32 cellular contexts compared by ENCODE assay signal in genomic region chr2:161031516-161031915, GRCh38.
DNase-seq lines count a peak whose midpoint lies in the region; ATAC-seq, FAIRE-seq and TF ChIP-seq lines count a peak whose summit lies in the region.
"Had no signal": no experiment of that assay in that cellular context is flagged by ENCODE, and none has a peak within 500 bp of the region (broad histone marks: within the 10 kb centered on the region; RNA-seq: fewer than 3 reads in every experiment).

No MANE protein-coding gene starts in this region.

- FAIRE-seq in keratinocyte (lab: Jason Lieb, UNC), result no peak
- FAIRE-seq: G401.6, HTR-8/SVneo, K562 had no signal

- H3K4me1 ChIP-seq in IMR-90 (ENCODE audit: control insufficient read depth, insufficient read depth, low read length), result peaks cover 17% of the 10 kb centered on the region
- no peaks in the 10 kb centered on the region for H3K4me1 ChIP-seq in breast epithelium
- peaks cover 25% of the 10 kb centered on the region for H3K4me1 ChIP-seq in keratinocyte (ENCODE audit: control insufficient read depth, extremely low read depth, insufficient read depth, low read length)
- peaks cover 0 to 12% (median 0%) of the 10 kb centered on the region in 5 donors for H3K4me1 ChIP-seq in subcutaneous abdominal adipose tissue (ENCODE audit: control insufficient read depth in 5 of 5, insufficient read depth in 5 of 5, low read length in 5 of 5)
- H3K4me1 ChIP-seq: parathyroid adenoma, right lobe of liver had no signal

- peaks cover 3% of the 10 kb centered on the region for H3K9me3 Mint-ChIP-seq in progenitor cell of endocrine pancreas (ENCODE audit: low read depth)

- H4K5ac ChIP-seq in IMR-90 (ENCODE audit: low read depth, low read length), result peak overlapping the region; percentile 72

- peak overlapping the region; percentile 91 for H2AK5ac ChIP-seq in IMR-90 (ENCODE audit: low read depth, low read length)

- no peaks in the 10 kb centered on the region for H3K9me3 ChIP-seq in IMR-90 (ENCODE audit: control insufficient read depth, insufficient read depth, low read length)
- no peaks in the 10 kb centered on the region for H3K9me3 ChIP-seq in breast epithelium
- H3K9me3 ChIP-seq in keratinocyte (ENCODE audit: control insufficient read depth, low read depth, low read length), result no peaks in the 10 kb centered on the region
- H3K9me3 ChIP-seq in subcutaneous abdominal adipose tissue (ENCODE audit: control insufficient read depth in 5 of 5, low read length in 5 of 5), result no peaks in the 10 kb centered on the region
- H3K9me3 ChIP-seq: right lobe of liver had no signal

- peak overlapping the region; percentile 100 for H2BK5ac ChIP-seq in IMR-90 (ENCODE audit: low read depth, low read length, poor library complexity, severe bottlenecking)

- CTCF ChIA-PET in IMR-90 (lab: Yijun Ruan, JAX), result no interaction called here

- H3K9me1 ChIP-seq in IMR-90 (ENCODE audit: insufficient read depth, low read length), result peaks cover 10% of the 10 kb centered on the region; the same call in 1 of the 2 replicates
- H3K9me1 ChIP-seq in keratinocyte (ENCODE audit: control insufficient read depth, extremely low read depth, insufficient read depth, low read length), result no peaks in the 10 kb centered on the region

- TF ChIP-seq POLR2A in IMR-90 (IDR thresholded peaks at IDR 0.05; ENCODE audit: low read depth, low read length) (no peak), breast epithelium (IDR thresholded peaks at IDR 0.05) (no peak)

- no peaks in the 10 kb centered on the region for H4K20me1 ChIP-seq in IMR-90 (ENCODE audit: insufficient read depth, low read length)
- H4K20me1 ChIP-seq in keratinocyte (ENCODE audit: control insufficient read depth, extremely low read depth, insufficient read depth, low read length), result no peaks in the 10 kb centered on the region

- H3K36me3 ChIP-seq in IMR-90 (ENCODE audit: control insufficient read depth, insufficient read depth, low read length), result no peaks in the 10 kb centered on the region
- H3K36me3 ChIP-seq in breast epithelium, result no peaks in the 10 kb centered on the region
- no peaks in the 10 kb centered on the region for H3K36me3 ChIP-seq in keratinocyte (ENCODE audit: control insufficient read depth in 2 of 2, extremely low read depth in 1 of 2, insufficient read depth in 2 of 2, low read length in 2 of 2)
- no peaks in the 10 kb centered on the region for H3K36me3 ChIP-seq in subcutaneous abdominal adipose tissue (ENCODE audit: control insufficient read depth in 5 of 5, insufficient read depth in 5 of 5, low read length in 5 of 5)
- H3K36me3 ChIP-seq: right lobe of liver had no signal

- peak overlapping the region; percentile 88 for H2BK15ac ChIP-seq in IMR-90 (ENCODE audit: low read depth, low read length)

- no TSS peak for BruUV-seq in IMR-90 (replicated peaks; lab: Mats Ljungman, UMichigan)

- no peak overlapping the region for H3K4me3 Mint-ChIP-seq in progenitor cell of endocrine pancreas (ENCODE audit: low read depth)
- H3K4me3 Mint-ChIP-seq: activated CD4-positive, alpha-beta T cell treated with anti-CD3 and anti-CD28 coated beads, Interleukin-2, amount 10 ng/mL, durations not matched to agents 24 days and 14 days; neural crest cell; T-cell had no signal

- in situ Hi-C loops in IMR-90 (cut with MboI; ENCODE audit: low sequenced_read_pairs), result no loop called here

- no peak overlapping the region for H3K4me3 ChIP-seq in IMR-90 (ENCODE audit: insufficient read depth, low read depth, low read length)
- no peak overlapping the region for H3K4me3 ChIP-seq in breast epithelium
- H3K4me3 ChIP-seq in keratinocyte (ENCODE audit: control insufficient read depth in 2 of 3, extremely low read depth in 1 of 3, insufficient read depth in 2 of 3, low read depth in 1 of 3, low read length in 3 of 3), result no peak overlapping the region
- H3K4me3 ChIP-seq in subcutaneous abdominal adipose tissue (ENCODE audit: low read depth in 1 of 5, low read length in 5 of 5), result no peak overlapping the region
- H3K4me3 ChIP-seq: coronary artery, K562, right lobe of liver had no signal

- TF ChIP-seq RAD21 in IMR-90 (IDR thresholded peaks at IDR 0.05; ENCODE audit: low read length), result no peak

- WGBS in IMR-90 (ENCODE audit: extremely low coverage in 2 of 2, insufficient read length in 1 of 2), 2 experiments, result no CpG with 5 or more reads among the region's 3 CpGs

- peak overlapping the region; percentile 100 for H2BK120ac ChIP-seq in IMR-90 (ENCODE audit: low read depth, low read length)

- H3K9ac ChIP-seq in IMR-90 (ENCODE audit: low read depth, low read length), result no peak overlapping the region
- H3K9ac ChIP-seq in keratinocyte (ENCODE audit: control insufficient read depth, extremely low read depth, insufficient read depth, low read length), result no peak overlapping the region
- no peak overlapping the region for H3K9ac ChIP-seq in subcutaneous abdominal adipose tissue (ENCODE audit: low read length in 5 of 5)
- H3K9ac ChIP-seq: parathyroid adenoma had no signal

- no peaks in the 10 kb centered on the region for H3K36me3 Mint-ChIP-seq in progenitor cell of endocrine pancreas (ENCODE audit: insufficient read depth)
- H3K36me3 Mint-ChIP-seq: T-cell had no signal

- H2AK9ac ChIP-seq in IMR-90 (replicated peaks; ENCODE audit: low read depth, low read length, poor library complexity), result no peak overlapping the region

- H3K27me3 ChIP-seq in IMR-90 (ENCODE audit: control insufficient read depth, insufficient read depth, low read length) (no peaks in the 10 kb centered on the region), breast epithelium (no peaks in the 10 kb centered on the region), keratinocyte (ENCODE audit: control insufficient read depth, extremely low read depth, insufficient read depth, low read length) (no peaks in the 10 kb centered on the region), subcutaneous abdominal adipose tissue (ENCODE audit: control insufficient read depth in 5 of 5, insufficient read depth in 4 of 5, low read length in 5 of 5) (no peaks in the 10 kb centered on the region)
- H3K27me3 ChIP-seq: right lobe of liver had no signal

- H3K4me2 ChIP-seq in IMR-90 (ENCODE audit: low read depth, low read length) (no peak overlapping the region), keratinocyte (ENCODE audit: control insufficient read depth, extremely low read depth, insufficient read depth, low read depth, low read length) (no peak overlapping the region)

- H3K27ac ChIP-seq in IMR-90 (ENCODE audit: insufficient read depth, low read length) (peak overlapping the region; percentile 99; the same call in 1 of the 2 replicates), breast epithelium (peak overlapping the region; percentile 43 to 52), keratinocyte (ENCODE audit: control insufficient read depth, insufficient read depth, low read length) (peak overlapping the region; percentile 67), subcutaneous abdominal adipose tissue (ENCODE audit: low read depth, low read length) (peak overlapping the region; percentile 59)
- H3K27ac ChIP-seq: C4-2B, parathyroid adenoma, right lobe of liver had no signal

- peak overlapping the region; percentile 99 for H2BK20ac ChIP-seq in IMR-90 (ENCODE audit: low read depth, low read length)

- no peaks in the 10 kb centered on the region for H3K27me3 Mint-ChIP-seq in progenitor cell of endocrine pancreas

- peak overlapping the region; percentile 97 for H4K91ac ChIP-seq in IMR-90 (ENCODE audit: insufficient read depth, low read depth, low read length)

- H2AFZ ChIP-seq in IMR-90 (replicated peaks; ENCODE audit: low read length, poor library complexity) (no peak overlapping the region), keratinocyte (ENCODE audit: control insufficient read depth, low read length) (no peak overlapping the region)
- H2AFZ ChIP-seq: parathyroid adenoma had no signal

- ATAC-seq in IMR-90 (ENCODE audit: low read depth), result no peak
- ATAC-seq in HG03521 (IDR thresholded peaks at IDR 0.05; ENCODE audit: unreplicated experiment), result no peak
- ATAC-seq in left ventricle myocardium superior, result no peak
- ATAC-seq: activated naive CD4-positive, alpha-beta T cell treated with anti-CD3 and anti-CD28 coated beads, Interleukin-2, amount 50 U/mL, for 72 hours; K562; left colon; T-cell had no signal

- H3K79me1 ChIP-seq in IMR-90 (ENCODE audit: low read depth in 1 of 2, low read length in 2 of 2), result no peaks in the 10 kb centered on the region

- peak overlapping the region; percentile 94 for H3K56ac ChIP-seq in IMR-90 (ENCODE audit: extremely low read depth, insufficient read depth, low read length)

- H3K79me2 ChIP-seq in keratinocyte (ENCODE audit: control insufficient read depth, insufficient read depth, low read length), result no peaks in the 10 kb centered on the region
- H3K79me2 ChIP-seq: parathyroid adenoma had no signal

- H3K23ac ChIP-seq in IMR-90 (ENCODE audit: low read depth, low read length), result peak overlapping the region; percentile 96; the same call in 1 of the 2 replicates

- intact Hi-C loops in IMR-90 (cut with micrococcal nuclease) (loop anchor here (5.0 to 10.0 kb wide), 2 partner anchors 131 to 1497 kb away; partner anchors contain the start of gene TANK), breast epithelium (cut with DNase I; ENCODE audit: low total_unique reads) (loop anchor here (5.0 kb wide), 1 partner anchor 474 kb away; no protein-coding TSS in a partner anchor), left ventricle myocardium superior (cut with micrococcal nuclease) (no loop called here), posterior vena cava (cut with DNase I) (no loop called here)

- no peak overlapping the region for H3K27ac Mint-ChIP-seq in progenitor cell of endocrine pancreas
- H3K27ac Mint-ChIP-seq: activated CD4-positive, alpha-beta T cell treated with anti-CD3 and anti-CD28 coated beads, Interleukin-2, amount 10 ng/mL, durations not matched to agents 24 days and 14 days; activated naive CD4-positive, alpha-beta T cell treated with anti-CD3 and anti-CD28 coated beads, Interleukin-2, amount 50 U/mL, for 72 hours; T-cell had no signal

- peak overlapping the region; percentile 96 for H3K18ac ChIP-seq in IMR-90 (ENCODE audit: low read depth, low read length)

- H4K8ac ChIP-seq in IMR-90 (ENCODE audit: low read depth in 2 of 2, low read length in 2 of 2), result peak overlapping the region; percentile 65 to 99; a peak in 3 of 4 replicates

- no peaks in the 10 kb centered on the region for H3K4me1 Mint-ChIP-seq in progenitor cell of endocrine pancreas (ENCODE audit: low read depth)
- H3K4me1 Mint-ChIP-seq: neural crest cell had no signal

- DNase-seq in IMR-90 (peak; percentile 39), breast epithelium (ENCODE audit: low spot score in 2 of 2) (no peak), keratinocyte (ENCODE audit: low read depth, low spot score) (no peak), left ventricle myocardium superior (no peak), progenitor cell of endocrine pancreas (ENCODE audit: low spot score, unreplicated experiment) (no peak), posterior vena cava (ENCODE audit: low spot score) (no peak)
- DNase-seq: activated CD4-positive, alpha-beta T cell treated with anti-CD3 and anti-CD28 coated beads, Interleukin-2, amount 10 ng/mL, durations not matched to agents 24 days and 14 days; activated CD8-positive, alpha-beta memory T cell treated with anti-CD3 and anti-CD28 coated beads for 24 hours; anterior cingulate cortex; COR-L47; DMS53; effector memory CD4-positive, alpha-beta T cell; foreskin melanocyte; left colon; mesendoderm; NCI-H1092; NCI-H1694; NCI-H510A treated with DMSO at 0.1 percent for 48 hours; right lobe of liver; stimulated activated CD4-positive, alpha-beta T cell treated with anti-CD3 and anti-CD28 coated beads, Interleukin-12 subunit alpha, Interleukin-12 subunit beta, amount 100 ng/mL, for 4 hours; stimulated activated CD4-positive, alpha-beta T cell treated with anti-CD3 and anti-CD28 coated beads, Interleukin-4, amount 100 ng/mL, for 1 hour; T-cell had no signal

- POLR2A ChIA-PET in IMR-90 (lab: Charles Lee; ENCODE audit: unreplicated experiment), result no interaction called here

- dilution Hi-C loops in IMR-90 (cut with HindIII; ENCODE audit: low sequenced_read_pairs, unreplicated experiment), result no loop called here
- dilution Hi-C loops in keratinocyte (cut with MboI; ENCODE audit: extremely low pct_ligation_motif_present, low sequenced_read_pairs), result no loop called here

- no peak for TF ChIP-seq CTCF in IMR-90 (conservative IDR thresholded peaks at IDR 0.05; ENCODE audit: low read depth, low read length)
- TF ChIP-seq CTCF in breast epithelium (IDR thresholded peaks at IDR 0.05), result no peak
- TF ChIP-seq CTCF in keratinocyte (optimal IDR thresholded peaks at IDR 0.05 in 1 of 3, IDR thresholded peaks at IDR 0.05 in 1 of 3, conservative IDR thresholded peaks at IDR 0.05 in 1 of 3; ENCODE audit: extremely low read depth in 1 of 3, insufficient read depth in 2 of 3, low read length in 3 of 3), result no peak
- no peak for TF ChIP-seq CTCF in progenitor cell of endocrine pancreas (IDR thresholded peaks at IDR 0.05; ENCODE audit: unreplicated experiment)

- H3K4ac ChIP-seq in IMR-90 (ENCODE audit: low read depth, low read length), result peak overlapping the region; percentile 99

- peak overlapping the region; percentile 92 for H3K14ac ChIP-seq in IMR-90 (replicated peaks; ENCODE audit: low read depth, low read length)

Comparison
In these comparisons a context has a peak if more than half of its experiments do, and no peak if none do; other contexts are left out.
1. H3K27ac ChIP-seq: peak in every context shown above with its lines; median percentile 99 in IMR-90; 67 in keratinocyte; 59 in subcutaneous abdominal adipose tissue; 48 in breast epithelium.
2. intact Hi-C loops: an anchor here in IMR-90 (5.0 to 10.0 kb wide) and breast epithelium (5.0 kb wide); none called in left ventricle myocardium superior and posterior vena cava.